ENCODE assay signal across 8 cellular contexts in the genomic region with DNA sequence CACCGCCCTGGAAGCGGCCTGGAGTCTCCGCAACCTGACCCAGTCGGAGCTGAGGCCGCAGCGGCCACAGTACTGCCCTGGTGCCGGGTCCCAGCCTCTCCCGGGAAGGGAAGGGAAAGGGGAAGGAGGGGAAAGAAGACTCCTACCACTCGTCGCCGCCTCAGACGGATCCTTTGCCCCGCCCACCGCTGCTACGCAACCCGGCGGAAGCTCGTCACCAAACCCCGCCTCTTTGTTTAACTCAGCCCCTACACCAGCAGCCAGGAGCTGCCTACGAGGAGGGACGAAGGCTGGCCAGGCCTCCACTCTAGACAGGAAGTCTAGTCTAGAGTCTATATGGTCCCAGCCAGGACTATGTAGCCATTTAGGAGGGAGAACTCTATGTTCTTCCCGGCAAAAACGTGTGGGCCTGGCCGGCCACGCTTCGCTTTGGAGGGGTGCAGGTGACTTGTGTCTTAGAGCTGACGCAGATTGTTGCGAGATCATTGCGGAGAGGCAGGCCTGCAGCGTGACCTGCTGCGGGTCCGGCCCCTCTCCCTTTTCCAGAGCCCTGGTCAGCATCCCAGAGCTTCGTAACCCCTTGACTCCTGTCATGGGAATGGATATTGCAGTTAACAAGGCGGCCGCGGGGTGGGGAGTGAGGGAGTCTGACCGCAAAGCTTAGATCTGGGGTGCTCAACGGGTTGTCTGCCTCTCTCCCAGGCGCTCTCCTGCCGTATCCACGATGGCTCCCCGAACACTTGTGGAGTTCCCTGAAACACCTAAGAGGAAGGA. TPM values are rescaled to one million over a fixed set of nuclear protein-coding genes. Genes with fewer than 3 reads are reported as not detected.
A peak's percentile ranks its signal among the peaks of the same experiment; 100 is the strongest.
DNase-seq lines count a peak whose midpoint lies in the region; ATAC-seq, FAIRE-seq and TF ChIP-seq lines count a peak whose summit lies in the region.

TSS of gene RNF41 (minus strand) at position 166 of the 774 bp plus-strand sequence. CDS start 7,875 bp downstream, outside the sequence.

- ATAC-seq in GM21447 (IDR thresholded peaks at IDR 0.05; ENCODE audit: unreplicated experiment) = peak; percentile 81

- H3K79me2 ChIP-seq in OCI-LY1 (ENCODE audit: insufficient read depth, low read length) = 0 out of 2 replicates have a peak, but pooled peaks cover 5% of the 10 kb centered on the region

- H3K4me3 ChIP-seq in HUES64 (ENCODE audit: low read length) (peak within 1 kb of the TSS; percentile 86), OCI-LY1 (ENCODE audit: low read depth, low read length, poor library complexity, severe bottlenecking) (peak within 1 kb of the TSS; percentile 84)

- peak; percentile 91 for FAIRE-seq in endometrium (lab: Jason Lieb, UNC)

- peak within 1 kb of the TSS; percentile 99 for H3K27ac ChIP-seq in HUES64 (ENCODE audit: low read depth, low read length)
- peak within 1 kb of the TSS; percentile 84 for H3K27ac ChIP-seq in OCI-LY1 (ENCODE audit: low read depth, low read length, poor library complexity, severe bottlenecking)

- H3K36me3 Mint-ChIP-seq in Calu3 (ENCODE audit: insufficient read depth, unreplicated experiment) (peaks cover 56% of the 10 kb centered on the region), mesothelial cell of epicardium (peaks cover 4% of the 10 kb centered on the region)

- no peak within 1 kb of the TSS for H2AFZ ChIP-seq in OCI-LY1 (ENCODE audit: low read length)

- no peaks in the 10 kb centered on the region for H3K9me3 ChIP-seq in HUES64 (ENCODE audit: insufficient read depth, low read depth, low read length)
- no peaks in the 10 kb centered on the region for H3K9me3 ChIP-seq in OCI-LY1 (ENCODE audit: low read length)

- H3K27ac Mint-ChIP-seq in Calu3 (ENCODE audit: unreplicated experiment) (peak within 1 kb of the TSS; percentile 92), mesothelial cell of epicardium (peak within 1 kb of the TSS; percentile 99)

- H3K9me3 Mint-ChIP-seq in Calu3 (ENCODE audit: low read depth, unreplicated experiment) (no peaks in the 10 kb centered on the region), mesothelial cell of epicardium (no peaks in the 10 kb centered on the region)

- DNase-seq in Calu3 (peak; percentile 98), mesothelial cell of epicardium (ENCODE audit: low spot score in 2 of 2, unreplicated experiment in 2 of 2) (peak; percentile 92 to 97)
- peak; percentile 91 for DNase-seq in activated CD8-positive, alpha-beta memory T cell treated with anti-CD3 and anti-CD28 coated beads, Interleukin-2, amount 50 U/mL, for 4 hours
- peak; percentile 85 to 88 for DNase-seq in stimulated activated CD8-positive, alpha-beta memory T cell treated with anti-CD3 and anti-CD28 coated beads, Interleukin-15, amount 100 ng/mL, for 48 hours (ENCODE audit: low read depth in 2 of 2)

- peaks cover 17% of the 10 kb centered on the region for H3K4me1 Mint-ChIP-seq in Calu3 (ENCODE audit: low read depth, unreplicated experiment)
- peaks cover 33% of the 10 kb centered on the region for H3K4me1 Mint-ChIP-seq in mesothelial cell of epicardium

- CTCF ChIA-PET in Calu3 (lab: Charles Lee) = interaction anchor here (0.6 to 3.0 kb wide), 20 partner anchors 11 to 501 kb away, joined by 3 to 28 read pairs (median 4); partner anchors contain the start of genes ANKRD52, CNPY2, COQ10A and CS

- 0 out of 2 replicates have a peak, but pooled peaks cover 2% of the 10 kb centered on the region for H3K36me3 ChIP-seq in HUES64 (ENCODE audit: insufficient read depth, low read length)
- H3K36me3 ChIP-seq in OCI-LY1 (ENCODE audit: insufficient read depth, low read length) = peaks cover 6% of the 10 kb centered on the region; the same call in 1 of the 2 replicates

- H3K4me2 ChIP-seq in OCI-LY1 (ENCODE audit: low read length) = peak within 1 kb of the TSS; percentile 95

- BruUV-seq in Calu3 (replicated peaks; lab: Mats Ljungman, UMichigan) = TSS peak; percentile 73

- intact Hi-C loops in Calu3 (cut with micrococcal nuclease; ENCODE audit: unreplicated experiment) = loop anchor here (1.0 kb wide), 1 partner anchor 29 kb away; no protein-coding TSS in a partner anchor

- no peaks in the 10 kb centered on the region for H3F3A ChIP-seq in OCI-LY1 (ENCODE audit: insufficient read depth, low read length)

- H3K9me2 ChIP-seq in OCI-LY1 (ENCODE audit: low read depth, low read length) = no peaks in the 10 kb centered on the region

- WGBS in HUES64 = 16% methylated on average over 42 of the region's 42 CpGs

- peak within 1 kb of the TSS; percentile 97 for H3K4me3 Mint-ChIP-seq in Calu3 (ENCODE audit: low read depth, unreplicated experiment)
- peak within 1 kb of the TSS; percentile 93 for H3K4me3 Mint-ChIP-seq in mesothelial cell of epicardium

- H4K20me1 ChIP-seq in OCI-LY1 (ENCODE audit: insufficient read depth, low read length) = no peaks in the 10 kb centered on the region

- H3K9ac ChIP-seq in HUES64 (ENCODE audit: low read depth, low read length) (peak within 1 kb of the TSS; percentile 84), OCI-LY1 (ENCODE audit: low read length) (peak within 1 kb of the TSS; percentile 75)

- H3K27me3 Mint-ChIP-seq in Calu3 (ENCODE audit: unreplicated experiment) (no peaks in the 10 kb centered on the region), mesothelial cell of epicardium (ENCODE audit: low read depth) (no peaks in the 10 kb centered on the region)

- H3K27me3 ChIP-seq in HUES64 (ENCODE audit: insufficient read depth, low read length) (no peaks in the 10 kb centered on the region), OCI-LY1 (ENCODE audit: insufficient read depth, low read length) (no peaks in the 10 kb centered on the region)

- H3K4me1 ChIP-seq in HUES64 (ENCODE audit: insufficient read depth, low read length) (peaks cover 13% of the 10 kb centered on the region), OCI-LY1 (ENCODE audit: insufficient read depth, low read length, severe bottlenecking) (peaks cover 42% of the 10 kb centered on the region)

- TF ChIP-seq CTCF in Calu3 (IDR thresholded peaks at IDR 0.05; ENCODE audit: unreplicated experiment) = no peak
- TF ChIP-seq CTCF in OCI-LY1 (IDR thresholded peaks at IDR 0.05; ENCODE audit: low read length) = no peak
- no peak for TF ChIP-seq CTCF in mesothelial cell of epicardium (IDR thresholded peaks at IDR 0.05; ENCODE audit: unreplicated experiment)

RNA-seq across cellular contexts. Expression of gene RNF41, which starts in this region (rescaled TPM):
- total RNA-seq in Calu3 (2022) (42.6 and 43.9 TPM in 2 replicates), mesothelial cell of epicardium (47.1 to 49.6 TPM (median 48.1 TPM) in 3 replicates)
- 38.5 TPM for polyA plus RNA-seq in HUES64 (2013, experiment 1 of 2)
- polyA plus RNA-seq in HUES64 (2013, experiment 2 of 2) = 37.1 TPM

Comparison
In these comparisons a context has a peak if more than half of its experiments do, and no peak if none do; other contexts are left out.
1. Peak in every context shown above with its lines: DNase-seq, ATAC-seq, H3K4me3 ChIP-seq and H3K27ac ChIP-seq.